ENCODE assay signal across 18 cellular contexts in genomic region chr7:100485514-100485913, GRCh38. TPM values are rescaled to one million over a fixed set of nuclear protein-coding genes. Genes with fewer than 3 reads are reported as not detected.
A peak's percentile ranks its signal among the peaks of the same experiment; 100 is the strongest.
DNase-seq lines count a peak whose midpoint lies in the region; ATAC-seq and TF ChIP-seq lines count a peak whose summit lies in the region.
"Had no signal": no experiment of that assay in that cellular context is flagged by ENCODE, and none has a peak within 500 bp of the region (broad histone marks: within the 10 kb centered on the region; RNA-seq: fewer than 3 reads in every experiment).

No MANE protein-coding gene starts in this region.

- H2BK12ac ChIP-seq in mesenchymal stem cell (ENCODE audit: low read length in 2 of 2) = no peak overlapping the region

- no peak overlapping the region for H3K4me2 ChIP-seq in mesenchymal stem cell (ENCODE audit: low read length, poor library complexity, severe bottlenecking)

- H3K27me3 ChIP-seq in Panc1 (ENCODE audit: control insufficient read depth, insufficient read depth, low read length) (no peaks in the 10 kb centered on the region), mesenchymal stem cell (ENCODE audit: control insufficient read depth in 1 of 2, insufficient read depth in 1 of 2, low read length in 2 of 2) (no peaks in the 10 kb centered on the region), SJCRH30 (peaks cover 4% of the 10 kb centered on the region; the same call in 1 of the 2 replicates)
- H3K27me3 ChIP-seq: adrenal gland, upper lobe of right lung had no signal

- H3K4me3 ChIP-seq in Panc1 (ENCODE audit: low read depth in 2 of 2, low read length in 2 of 2) (no peak overlapping the region), mesenchymal stem cell (ENCODE audit: insufficient read depth in 1 of 2, low read depth in 1 of 2, low read length in 2 of 2) (peak overlapping the region in 1 of 2 experiments; percentile 44), SJCRH30 (no peak overlapping the region)
- H3K4me3 ChIP-seq: adrenal gland, upper lobe of right lung had no signal

- H2BK120ac ChIP-seq in mesenchymal stem cell (ENCODE audit: low read depth, low read length) = no peak overlapping the region

- H3K27me3 Mint-ChIP-seq in type B pancreatic cell = no peaks in the 10 kb centered on the region
- no peaks in the 10 kb centered on the region for H3K27me3 Mint-ChIP-seq in activated naive CD8-positive, alpha-beta T cell treated with anti-CD3 and anti-CD28 coated beads for 36 hours
- H3K27me3 Mint-ChIP-seq: CD4-positive, alpha-beta memory T cell; stimulated activated naive CD8-positive, alpha-beta T cell treated with anti-CD3 and anti-CD28 coated beads, Interleukin-15, Interleukin-2, amounts not matched to agents 100 ng/mL and 50 ng/mL, for 24 hours had no signal

- in situ Hi-C loops in Panc1 (cut with HindIII; ENCODE audit: low pct_unique_long_range_greater_than_20kb, low sequenced_read_pairs) = no loop called here

- H3K9ac ChIP-seq in mesenchymal stem cell (ENCODE audit: low read length) = no peak overlapping the region

- H3K9me3 ChIP-seq in Panc1 (ENCODE audit: control insufficient read depth, insufficient read depth, low read depth, low read length) (no peaks in the 10 kb centered on the region), mesenchymal stem cell (ENCODE audit: control insufficient read depth, low read length) (no peaks in the 10 kb centered on the region), SJCRH30 (replicated peaks) (no peaks in the 10 kb centered on the region)
- H3K9me3 ChIP-seq: adrenal gland, upper lobe of right lung had no signal

- DNase-seq in Right ventricle myocardium inferior (ENCODE audit: missing footprints) (peak; percentile 23), left ventricle myocardium superior (no peak), Panc1 (ENCODE audit: low read depth, low spot score) (no peak), mesenchymal stem cell (peak; percentile 58), type B pancreatic cell (ENCODE audit: extremely low spot score, unreplicated experiment) (no peak), SJCRH30 (no peak), UCSD-AML1 (lab: John Stamatoyannopoulos, UW; ENCODE audit: unreplicated experiment) (no peak)
- no peak for DNase-seq in activated naive CD8-positive, alpha-beta T cell treated with anti-CD3 and anti-CD28 coated beads for 36 hours
- DNase-seq: CD4-positive, alpha-beta memory T cell; DND-41; foreskin melanocyte; NCI-H146; SW 1271; upper lobe of right lung had no signal

- no peak overlapping the region for H2BK5ac ChIP-seq in mesenchymal stem cell (ENCODE audit: low read depth, low read length, poor library complexity, severe bottlenecking)

- no peak overlapping the region for H3K4ac ChIP-seq in mesenchymal stem cell (ENCODE audit: low read depth in 1 of 2, low read length in 2 of 2)

- CTCF ChIA-PET in Panc1 (lab: Charles Lee) = interaction anchor here (0.9 kb wide), 1 partner anchor 16 kb away, joined by 3 read pairs; no protein-coding TSS in a partner anchor

- H3K36me3 ChIP-seq in Panc1 (ENCODE audit: control insufficient read depth, insufficient read depth, low read length) (no peaks in the 10 kb centered on the region), mesenchymal stem cell (ENCODE audit: control insufficient read depth in 1 of 2, insufficient read depth in 2 of 2, low read depth in 1 of 2, low read length in 2 of 2) (peaks cover 0 to 6% of the 10 kb centered on the region in 2 experiments), SJCRH30 (no peaks in the 10 kb centered on the region)
- H3K36me3 ChIP-seq: adrenal gland, upper lobe of right lung had no signal

- BruUV-seq in Panc1 (replicated peaks; lab: Mats Ljungman, UMichigan) = no TSS peak

- H3K4me1 ChIP-seq in Panc1 (ENCODE audit: control insufficient read depth, insufficient read depth, low read length) (peaks cover 25% of the 10 kb centered on the region), mesenchymal stem cell (ENCODE audit: control insufficient read depth, insufficient read depth, low read depth, low read length) (peaks cover 27% of the 10 kb centered on the region), SJCRH30 (peaks cover 13% of the 10 kb centered on the region)

- peak overlapping the region; percentile 66 for H3K27ac Mint-ChIP-seq in type B pancreatic cell
- H3K27ac Mint-ChIP-seq in activated naive CD8-positive, alpha-beta T cell treated with anti-CD3 and anti-CD28 coated beads for 36 hours = no peak overlapping the region
- H3K27ac Mint-ChIP-seq: stimulated activated naive CD8-positive, alpha-beta T cell treated with anti-CD3 and anti-CD28 coated beads, Interleukin-15, Interleukin-2, amounts not matched to agents 100 ng/mL and 50 ng/mL, for 24 hours had no signal

- intact Hi-C loops in Right ventricle myocardium inferior (cut with DNase I) (no loop called here), left ventricle myocardium superior (cut with micrococcal nuclease) (no loop called here), Panc1 (cut with micrococcal nuclease; ENCODE audit: unreplicated experiment) (no loop called here)

- H2AK5ac ChIP-seq in mesenchymal stem cell (ENCODE audit: low read length, severe bottlenecking) = no peak overlapping the region

- H3K4me1 Mint-ChIP-seq in type B pancreatic cell (ENCODE audit: unreplicated experiment) = peaks cover 26% of the 10 kb centered on the region
- peaks cover 11% of the 10 kb centered on the region for H3K4me1 Mint-ChIP-seq in activated naive CD8-positive, alpha-beta T cell treated with anti-CD3 and anti-CD28 coated beads for 36 hours

- WGBS in mesenchymal stem cell = 82% methylated on average over 4 of the region's 4 CpGs

- H3K9me3 Mint-ChIP-seq in type B pancreatic cell = no peaks in the 10 kb centered on the region
- H3K9me3 Mint-ChIP-seq in activated naive CD8-positive, alpha-beta T cell treated with anti-CD3 and anti-CD28 coated beads for 36 hours = no peaks in the 10 kb centered on the region
- H3K9me3 Mint-ChIP-seq: activated T-helper 1 cell treated with anti-CD3 and anti-CD28 coated beads, Interleukin-12 subunit alpha, Interleukin-12 subunit beta, Interleukin-2, Interleukin-4 antibody, amounts not matched to agents 30 ng/mL and 10 ng/mL and 1 ng/mL, durations not matched to agents 14 hours and 24 hours and 36 hours; CD4-positive, alpha-beta memory T cell; stimulated activated naive CD8-positive, alpha-beta T cell treated with anti-CD3 and anti-CD28 coated beads, Interleukin-15, Interleukin-2, amounts not matched to agents 100 ng/mL and 50 ng/mL, for 24 hours had no signal

- H4K91ac ChIP-seq in mesenchymal stem cell (ENCODE audit: low read length) = peak overlapping the region; percentile 70

- no peak overlapping the region for H3K23ac ChIP-seq in mesenchymal stem cell (ENCODE audit: low read length in 2 of 2)

- no peak overlapping the region for H4K8ac ChIP-seq in mesenchymal stem cell (ENCODE audit: low read length)

- peak overlapping the region in 1 of 2 experiments; percentile 8 for H3K18ac ChIP-seq in mesenchymal stem cell (ENCODE audit: low read depth in 1 of 2, low read length in 2 of 2)

- H3K4me3 Mint-ChIP-seq in type B pancreatic cell = peak overlapping the region; percentile 82
- H3K4me3 Mint-ChIP-seq in activated naive CD8-positive, alpha-beta T cell treated with anti-CD3 and anti-CD28 coated beads for 36 hours = no peak overlapping the region

- ATAC-seq in Right ventricle myocardium inferior (no peak), left ventricle myocardium superior (no peak), Panc1 (no peak)
- ATAC-seq: upper lobe of right lung had no signal

- H3K79me1 ChIP-seq in mesenchymal stem cell (replicated peaks; ENCODE audit: low read length, poor library complexity, severe bottlenecking) = no peaks in the 10 kb centered on the region

- POLR2A ChIA-PET in Panc1 (lab: Charles Lee) = no interaction called here

- peak overlapping the region in 1 of 2 experiments; percentile 67 for H3K14ac ChIP-seq in mesenchymal stem cell (ENCODE audit: low read length in 2 of 2)

- H2BK15ac ChIP-seq in mesenchymal stem cell (ENCODE audit: low read depth, poor library complexity, severe bottlenecking) = peak overlapping the region; percentile 73

- TF ChIP-seq CTCF in Panc1 (IDR thresholded peaks at IDR 0.05) = no peak
- no peak for TF ChIP-seq CTCF in type B pancreatic cell (conservative IDR thresholded peaks at IDR 0.05)

- H2AFZ ChIP-seq in mesenchymal stem cell (ENCODE audit: low read depth, low read length) = no peak overlapping the region

- H3K27ac ChIP-seq in Panc1 (ENCODE audit: low read length) (peak overlapping the region; percentile 24; the same call in 1 of the 2 replicates), mesenchymal stem cell (ENCODE audit: low read length, poor library complexity, severe bottlenecking) (no peak overlapping the region), SJCRH30 (no peak overlapping the region)
- H3K27ac ChIP-seq: upper lobe of right lung had no signal

- no peaks in the 10 kb centered on the region for H3K36me3 Mint-ChIP-seq in type B pancreatic cell
- no peaks in the 10 kb centered on the region for H3K36me3 Mint-ChIP-seq in activated naive CD8-positive, alpha-beta T cell treated with anti-CD3 and anti-CD28 coated beads for 36 hours

RNA-seq across cellular contexts. Expression of gene NYAP1, which starts 1.8 kb away (rescaled TPM):
- total RNA-seq in Right ventricle myocardium inferior = 0.54 TPM
- 0.32 TPM for total RNA-seq in left ventricle myocardium superior
- 4.0 TPM for total RNA-seq in Panc1 (2021; ENCODE audit: unreplicated experiment)
- 6.5 TPM for polyA plus RNA-seq in Panc1 (2012; ENCODE audit: insufficient read length)
- 0.57 TPM for polyA plus RNA-seq in mesenchymal stem cell (2013, experiment 1 of 2)
- 0.58 TPM for polyA plus RNA-seq in mesenchymal stem cell (2013, experiment 2 of 2)
- total RNA-seq in type B pancreatic cell (ENCODE audit: low replicate concordance) = 2.1 and 6.3 TPM in 2 replicates
- 0.49 and 0.56 TPM in 2 replicates for total RNA-seq in SJCRH30 (2014; rRNA removed; shearing (Covaris generic))
- total RNA-seq in activated naive CD8-positive, alpha-beta T cell treated with anti-CD3 and anti-CD28 coated beads for 36 hours = under 1 TPM; 0.29 to 0.34 TPM
- total RNA-seq: RPMI7951 had no signal
- polyA plus RNA-seq: CD4-positive, alpha-beta memory T cell had no signal

RNA-seq across cellular contexts. Expression of gene TSC22D4, which starts 6.5 kb away (rescaled TPM):
- total RNA-seq in Right ventricle myocardium inferior (50.3 TPM), left ventricle myocardium superior (51.1 TPM), Panc1 (2021; ENCODE audit: unreplicated experiment) (82.6 TPM), type B pancreatic cell (ENCODE audit: low replicate concordance) (45.3 and 57.6 TPM in 2 replicates)
- polyA plus RNA-seq in Panc1 (2012; ENCODE audit: insufficient read length) = 73.5 TPM
- 47.5 TPM for polyA plus RNA-seq in mesenchymal stem cell (2013, experiment 1 of 2)
- 47.0 TPM for polyA plus RNA-seq in mesenchymal stem cell (2013, experiment 2 of 2)
- total RNA-seq in SJCRH30 (2014; rRNA removed; shearing (Covaris generic)) = 13.7 and 14.7 TPM in 2 replicates
- 10 to 100 TPM; 81.4 to 83.7 TPM for total RNA-seq in activated naive CD8-positive, alpha-beta T cell treated with anti-CD3 and anti-CD28 coated beads for 36 hours

RNA-seq across cellular contexts. Expression of gene SPACDR, which starts 21.5 kb away (rescaled TPM):
- total RNA-seq in Right ventricle myocardium inferior = 0.35 TPM
- 0.32 TPM for total RNA-seq in left ventricle myocardium superior
- 1.5 TPM for total RNA-seq in Panc1 (2021; ENCODE audit: unreplicated experiment)
- polyA plus RNA-seq in Panc1 (2012; ENCODE audit: insufficient read length) = 2.5 TPM
- polyA plus RNA-seq in mesenchymal stem cell (2013, experiment 1 of 2) = 0.47 TPM
- 0.56 TPM for polyA plus RNA-seq in mesenchymal stem cell (2013, experiment 2 of 2)
- 1.4 and 2.8 TPM in 2 replicates for total RNA-seq in type B pancreatic cell (ENCODE audit: low replicate concordance)
- not detected in 2 replicates for total RNA-seq in SJCRH30 (2014; rRNA removed; shearing (Covaris generic))
- total RNA-seq in activated naive CD8-positive, alpha-beta T cell treated with anti-CD3 and anti-CD28 coated beads for 36 hours = 1 to 10 TPM; 1.0 to 1.5 TPM
- total RNA-seq: RPMI7951 had no signal

RNA-seq across cellular contexts. Expression of gene PPP1R35, which starts 49.2 kb away (rescaled TPM):
- total RNA-seq in Right ventricle myocardium inferior (12.4 TPM), left ventricle myocardium superior (10.3 TPM), Panc1 (2021; ENCODE audit: unreplicated experiment) (74.4 TPM), type B pancreatic cell (ENCODE audit: low replicate concordance) (31.4 and 33.8 TPM in 2 replicates)
- polyA plus RNA-seq in Panc1 (2012; ENCODE audit: insufficient read length) = 63.9 TPM
- 45.2 TPM for polyA plus RNA-seq in mesenchymal stem cell (2013, experiment 1 of 2)
- polyA plus RNA-seq in mesenchymal stem cell (2013, experiment 2 of 2) = 47.7 TPM
- 11.2 and 11.7 TPM in 2 replicates for total RNA-seq in SJCRH30 (2014; rRNA removed; shearing (Covaris generic))
- 10 to 100 TPM; 45.7 to 46.4 TPM for total RNA-seq in activated naive CD8-positive, alpha-beta T cell treated with anti-CD3 and anti-CD28 coated beads for 36 hours

RNA-seq across cellular contexts. Expression of gene AGFG2, which starts 53.5 kb away (rescaled TPM):
- total RNA-seq in Right ventricle myocardium inferior (21.5 TPM), left ventricle myocardium superior (24.7 TPM), Panc1 (2021; ENCODE audit: unreplicated experiment) (42.5 TPM), type B pancreatic cell (ENCODE audit: low replicate concordance) (16.3 and 21.0 TPM in 2 replicates)
- 20.1 TPM for polyA plus RNA-seq in Panc1 (2012; ENCODE audit: insufficient read length)
- polyA plus RNA-seq in mesenchymal stem cell (2013, experiment 1 of 2) = 5.6 TPM
- polyA plus RNA-seq in mesenchymal stem cell (2013, experiment 2 of 2) = 5.7 TPM
- 7.2 and 9.0 TPM in 2 replicates for total RNA-seq in SJCRH30 (2014; rRNA removed; shearing (Covaris generic))
- total RNA-seq in activated naive CD8-positive, alpha-beta T cell treated with anti-CD3 and anti-CD28 coated beads for 36 hours = 10 to 100 TPM; 52.4 to 55.4 TPM

Comparison
In these comparisons a context has a peak if more than half of its experiments do, and no peak if none do; other contexts are left out.
1. DNase-seq: peak in Right ventricle myocardium inferior (single experiment) and mesenchymal stem cell (single experiment); none in left ventricle myocardium superior (single experiment), Panc1 (single experiment), type B pancreatic cell (single experiment), SJCRH30 (0 of 2), UCSD-AML1 (single experiment) and activated naive CD8-positive, alpha-beta T cell treated with anti-CD3 and anti-CD28 coated beads for 36 hours (single experiment).